Comparison of ENCODE assay signal across 19 cellular contexts in genomic region chr7:100580466-100581283, GRCh38. TPM values are rescaled to one million over a fixed set of nuclear protein-coding genes. Genes with fewer than 3 reads are reported as not detected.
A peak's percentile ranks its signal among the peaks of the same experiment; 100 is the strongest.
DNase-seq lines count a peak whose midpoint lies in the region; FAIRE-seq and TF ChIP-seq lines count a peak whose summit lies in the region.
"Had no signal": no experiment of that assay in that cellular context is flagged by ENCODE, and none has a peak within 500 bp of the region (broad histone marks: within the 10 kb centered on the region; RNA-seq: fewer than 3 reads in every experiment).

No MANE protein-coding gene starts in this region.

- DNase-seq in D721Med (ENCODE audit: insufficient read length, low spot score) = no peak
- DNase-seq in HTR-8/SVneo (ENCODE audit: insufficient read length, low spot score) = no peak
- peak; percentile 32 for DNase-seq in endodermal cell
- DNase-seq in central memory CD4-positive, alpha-beta T cell = no peak
- DNase-seq in thyroid gland = no peak
- no peak for DNase-seq in CD4-positive, alpha-beta memory T cell
- no peak for DNase-seq in OCI-M1 (lab: John Stamatoyannopoulos, UW)
- DNase-seq: BE2C, DMS153, HCEC 1CT, Karpas-422, NCI-H1105 treated with DMSO at 0.1 percent for 48 hours, NCI-H187 treated with DMSO at 0.1 percent for 48 hours, NCI-H2171 treated with DMSO at 0.1 percent for 48 hours, NCI-H774, Peyer's patch, SHP77 treated with DMSO at 0.1 percent for 48 hours had no signal

- POLR2A ChIA-PET in CD4-positive, alpha-beta memory T cell (lab: Charles Lee; ENCODE audit: partially characterized antibody) = interaction anchor here (1.4 to 11.4 kb wide), 3 partner anchors 12 to 151 kb away, joined by 6 to 307 read pairs (median 104); partner anchors contain the start of genes MEPCE and SAP25

- no peaks in the 10 kb centered on the region for H3K27me3 Mint-ChIP-seq in endodermal cell (ENCODE audit: insufficient read depth)
- H3K27me3 Mint-ChIP-seq in CD4-positive, alpha-beta memory T cell = no peaks in the 10 kb centered on the region

- H3K4me3 ChIP-seq in endodermal cell (ENCODE audit: low read length) (no peak overlapping the region), neutrophil (ENCODE audit: low read depth in 1 of 2, low read length in 1 of 2) (no peak overlapping the region), thyroid gland (replicated peaks in 1 of 3) (no peak overlapping the region)
- H3K4me3 ChIP-seq in CD4-positive, alpha-beta memory T cell (ENCODE audit: low read length in 2 of 2) = no peak overlapping the region
- H3K4me3 ChIP-seq: Peyer's patch had no signal

- H3K27ac Mint-ChIP-seq in endodermal cell = no peak overlapping the region
- no peak overlapping the region for H3K27ac Mint-ChIP-seq in CD4-positive, alpha-beta memory T cell

- no peak overlapping the region for H3K4me3 Mint-ChIP-seq in endodermal cell
- H3K4me3 Mint-ChIP-seq in CD4-positive, alpha-beta memory T cell = no peak overlapping the region

- CTCF ChIA-PET in CD4-positive, alpha-beta memory T cell (lab: Charles Lee; ENCODE audit: partially characterized antibody) = interaction anchor here (1.5 to 12.0 kb wide), 2 partner anchors 17 to 271 kb away, joined by 3 to 266 read pairs; partner anchors contain the start of gene SLC12A9

- H3K36me3 ChIP-seq in endodermal cell (ENCODE audit: control insufficient read depth, insufficient read depth, low read length) (peaks cover 40% of the 10 kb centered on the region), neutrophil (peaks cover 69% of the 10 kb centered on the region), thyroid gland (peaks cover 54 to 61% of the 10 kb centered on the region in 2 donors)
- peaks cover 63% of the 10 kb centered on the region for H3K36me3 ChIP-seq in CD4-positive, alpha-beta memory T cell (ENCODE audit: insufficient read depth, low read length)

- H3K27ac ChIP-seq in endodermal cell (ENCODE audit: low read depth, low read length) (no peak overlapping the region), neutrophil (peak overlapping the region; percentile 15), thyroid gland (no peak overlapping the region)
- H3K27ac ChIP-seq in CD4-positive, alpha-beta memory T cell (ENCODE audit: low read depth, low read length) = no peak overlapping the region

- H3K36me3 Mint-ChIP-seq in endodermal cell (ENCODE audit: low read depth) = peaks cover 24% of the 10 kb centered on the region
- H3K36me3 Mint-ChIP-seq in CD4-positive, alpha-beta memory T cell = peaks cover 9 to 31% of the 10 kb centered on the region in 2 donors

- H3K9me3 ChIP-seq in endodermal cell (ENCODE audit: control insufficient read depth, low read length) = no peaks in the 10 kb centered on the region
- H3K9me3 ChIP-seq in neutrophil = no peaks in the 10 kb centered on the region
- no peaks in the 10 kb centered on the region for H3K9me3 ChIP-seq in thyroid gland
- H3K9me3 ChIP-seq in CD4-positive, alpha-beta memory T cell (ENCODE audit: control insufficient read depth in 1 of 2, low read length in 2 of 2) = no peaks in the 10 kb centered on the region
- H3K9me3 ChIP-seq: BE2C, Peyer's patch had no signal

- H3K27me3 ChIP-seq in endodermal cell (ENCODE audit: control insufficient read depth, insufficient read depth, low read length, poor library complexity, severe bottlenecking) (no peaks in the 10 kb centered on the region), neutrophil (no peaks in the 10 kb centered on the region), thyroid gland (no peaks in the 10 kb centered on the region)
- H3K27me3 ChIP-seq in CD4-positive, alpha-beta memory T cell (ENCODE audit: insufficient read depth, low read length) = no peaks in the 10 kb centered on the region
- H3K27me3 ChIP-seq: BE2C, Peyer's patch had no signal

- no peak for TF ChIP-seq POLR2A in thyroid gland (IDR thresholded peaks at IDR 0.05)

- no peak for TF ChIP-seq CTCF in D721Med (IDR thresholded peaks at IDR 0.05; ENCODE audit: insufficient read depth, missing control alignments)
- no peak for TF ChIP-seq CTCF in endodermal cell (conservative IDR thresholded peaks at IDR 0.05)
- TF ChIP-seq CTCF in neutrophil (IDR thresholded peaks at IDR 0.05) = no peak
- TF ChIP-seq CTCF in thyroid gland (IDR thresholded peaks at IDR 0.05) = no peak

- intact Hi-C loops in thyroid gland (cut with DNase I) = no loop called here
- intact Hi-C loops in CD4-positive, alpha-beta memory T cell (cut with micrococcal nuclease) = no loop called here

- peaks cover 19% of the 10 kb centered on the region for H3K4me1 Mint-ChIP-seq in endodermal cell
- peaks cover 8 to 15% (median 12%) of the 10 kb centered on the region in 4 donors for H3K4me1 Mint-ChIP-seq in CD4-positive, alpha-beta memory T cell

- no peak overlapping the region for H3K9ac ChIP-seq in endodermal cell (ENCODE audit: extremely low read depth, low read length, poor library complexity, severe bottlenecking)

- FAIRE-seq in D721Med (lab: Jason Lieb, UNC) = peak; percentile 58
- FAIRE-seq in HTR-8/SVneo (lab: Jason Lieb, UNC) = peak; percentile 94

- no peaks in the 10 kb centered on the region for H3K9me3 Mint-ChIP-seq in endodermal cell
- no peaks in the 10 kb centered on the region for H3K9me3 Mint-ChIP-seq in CD4-positive, alpha-beta memory T cell

- H3K4me1 ChIP-seq in endodermal cell (ENCODE audit: control insufficient read depth, insufficient read depth, low read length) (peaks cover 9% of the 10 kb centered on the region), neutrophil (ENCODE audit: control insufficient read depth in 1 of 2, insufficient read depth in 1 of 2, low read depth in 1 of 2, low read length in 1 of 2) (peaks cover 21 to 38% of the 10 kb centered on the region in 2 experiments), thyroid gland (peaks cover 31 to 36% of the 10 kb centered on the region in 2 donors)
- peaks cover 42% of the 10 kb centered on the region for H3K4me1 ChIP-seq in CD4-positive, alpha-beta memory T cell (ENCODE audit: insufficient read depth, low read length)

- 90 to 97% methylated on average over 4 to 11 of the region's 11 CpGs for WGBS in endodermal cell (ENCODE audit: insufficient coverage in 1 of 2, insufficient read length in 1 of 2), 2 experiments
- WGBS in thyroid gland, 2 donors = 85% methylated on average over 11 of the region's 11 CpGs

RNA-seq across cellular contexts. Expression of gene LRCH4, which starts 5.3 kb away (rescaled TPM):
- total RNA-seq in endodermal cell (10 to 100 TPM; 49.4 to 56.0 TPM), thyroid gland (100 to 1,000 TPM in 1 of 4 donors, 10 to 100 TPM in 3; 55.0 to 107 (median 76.6) TPM)
- 50.6 TPM for polyA plus RNA-seq in endodermal cell (2013, experiment 1 of 2)
- polyA plus RNA-seq in endodermal cell (2013, experiment 2 of 2) = 40.0 TPM
- 100 to 1,000 TPM; 392 to 412 TPM for total RNA-seq in CD4-positive, alpha-beta memory T cell
- polyA plus RNA-seq in CD4-positive, alpha-beta memory T cell = 100 to 1,000 TPM; 119 to 167 TPM

RNA-seq across cellular contexts. Expression of gene FBXO24, which starts 5.5 kb away (rescaled TPM):
- total RNA-seq in endodermal cell (1 to 10 TPM; 1.3 to 3.0 TPM), thyroid gland (under 1 TPM; 0.13 to 0.88 (median 0.50) TPM)
- 2.4 TPM for polyA plus RNA-seq in endodermal cell (2013, experiment 1 of 2)
- polyA plus RNA-seq in endodermal cell (2013, experiment 2 of 2) = 1.4 TPM
- total RNA-seq in CD4-positive, alpha-beta memory T cell = 1 to 10 TPM; 1.6 to 2.1 TPM
- polyA plus RNA-seq in CD4-positive, alpha-beta memory T cell = under 1 TPM; 0.36 to 0.77 TPM

RNA-seq across cellular contexts. Expression of gene SAP25, which starts 7.0 kb away (rescaled TPM):
- total RNA-seq in endodermal cell (1 to 10 TPM; 5.8 to 6.3 TPM), thyroid gland (1 to 10 TPM in 2 of 4 donors, not detected in 2; 1.5 to 6.2 TPM)
- polyA plus RNA-seq in endodermal cell (2013, experiment 1 of 2) = 5.6 TPM
- 4.6 TPM for polyA plus RNA-seq in endodermal cell (2013, experiment 2 of 2)
- 100 to 1,000 TPM; 119 to 126 TPM for total RNA-seq in CD4-positive, alpha-beta memory T cell
- polyA plus RNA-seq in CD4-positive, alpha-beta memory T cell = under 1 TPM in 1 of 2 donors, not detected in 1; 0.72 TPM
- polyA plus RNA-seq: AG04450 had no signal

RNA-seq across cellular contexts. Expression of gene PCOLCE, which starts 21.5 kb away (rescaled TPM):
- 10 to 100 TPM; 17.5 to 37.7 TPM for total RNA-seq in endodermal cell
- polyA plus RNA-seq in endodermal cell (2013, experiment 1 of 2) = 47.4 TPM
- 40.5 TPM for polyA plus RNA-seq in endodermal cell (2013, experiment 2 of 2)
- 10 to 100 TPM; 12.9 to 36.3 (median 22.1) TPM for total RNA-seq in thyroid gland
- 10 to 100 TPM in 1 of 2 experiments, 1 to 10 TPM in 1; 7.2 to 10.6 TPM for total RNA-seq in CD4-positive, alpha-beta memory T cell
- 1 to 10 TPM; 1.3 to 1.6 TPM for polyA plus RNA-seq in CD4-positive, alpha-beta memory T cell

RNA-seq across cellular contexts. Expression of gene MOSPD3, which starts 31.7 kb away (rescaled TPM):
- total RNA-seq in endodermal cell = 10 to 100 TPM; 19.8 to 25.5 TPM
- polyA plus RNA-seq in endodermal cell (2013, experiment 1 of 2) = 33.1 TPM
- polyA plus RNA-seq in endodermal cell (2013, experiment 2 of 2) = 32.4 TPM
- total RNA-seq in thyroid gland = 10 to 100 TPM in 3 of 4 donors, 1 to 10 TPM in 1; 9.1 to 22.7 (median 12.3) TPM
- total RNA-seq in CD4-positive, alpha-beta memory T cell = 10 to 100 TPM; 13.4 to 15.6 TPM
- 10 to 100 TPM; 24.6 to 32.1 TPM for polyA plus RNA-seq in CD4-positive, alpha-beta memory T cell

Comparison
In these comparisons a context has a peak if more than half of its experiments do, and no peak if none do; other contexts are left out.
1. RNA of gene SAP25, which starts 7.0 kb away (total RNA-seq): 119 to 126 TPM in CD4-positive, alpha-beta memory T cell; 5.8 to 6.3 TPM in endodermal cell and 1.5 to 6.2 TPM in thyroid gland; every median in the first group is over 10 times any median in the second.